In the genomic region with DNA sequence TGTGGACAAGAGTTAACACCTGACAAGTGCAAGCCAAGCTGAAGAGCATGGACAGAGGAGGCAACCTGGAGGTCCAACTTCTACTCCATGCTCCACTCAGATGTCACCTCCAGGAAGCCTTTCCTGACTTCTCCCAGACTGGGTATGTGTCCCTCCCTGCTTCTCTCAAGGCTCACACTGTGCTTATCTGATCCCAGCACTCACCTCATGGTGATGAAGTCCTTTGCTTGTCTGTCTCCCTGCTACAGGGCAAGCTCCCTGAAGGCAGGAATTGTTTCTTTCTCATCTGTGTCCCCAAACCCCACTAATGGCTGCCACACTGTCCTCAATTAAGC, we compare ENCODE assay signal across 19 cellular contexts. TPM values are rescaled to one million over a fixed set of nuclear protein-coding genes. Genes with fewer than 3 reads are reported as not detected.
DNase-seq lines count a peak whose midpoint lies in the region; TF ChIP-seq lines count a peak whose summit lies in the region.
"Had no signal": no experiment of that assay in that cellular context is flagged by ENCODE, and none has a peak within 500 bp of the region (broad histone marks: within the 10 kb centered on the region; RNA-seq: fewer than 3 reads in every experiment).

No MANE protein-coding gene starts in this region.

- no peaks in the 10 kb centered on the region for H3F3A ChIP-seq in GM23248 (ENCODE audit: insufficient read depth)

- H3K27me3 ChIP-seq in HUES48 (ENCODE audit: control insufficient read depth, insufficient read depth, low read length), result peaks cover 66% of the 10 kb centered on the region
- peaks cover 68% of the 10 kb centered on the region for H3K27me3 ChIP-seq in endodermal cell (ENCODE audit: control insufficient read depth, insufficient read depth, low read length, poor library complexity, severe bottlenecking)
- H3K27me3 ChIP-seq in GM23248 (replicated peaks; ENCODE audit: insufficient read depth), result peaks cover 66% of the 10 kb centered on the region

- TF ChIP-seq CTCF in endodermal cell (conservative IDR thresholded peaks at IDR 0.05) (no peak), neural crest cell (conservative IDR thresholded peaks at IDR 0.05) (no peak)

- intact Hi-C loops in activated naive CD4-positive, alpha-beta T cell treated with anti-CD3 and anti-CD28 coated beads for 36 hours (cut with micrococcal nuclease), result loop anchor here (1.0 kb wide), 1 partner anchor 15 kb away; no protein-coding TSS in a partner anchor

- peaks cover 26% of the 10 kb centered on the region for H3K4me1 Mint-ChIP-seq in activated naive CD4-positive, alpha-beta T cell treated with anti-CD3 and anti-CD28 coated beads for 36 hours (ENCODE audit: low read depth)
- H3K4me1 Mint-ChIP-seq in endodermal cell, result peaks cover 15% of the 10 kb centered on the region
- H3K4me1 Mint-ChIP-seq in neural crest cell, result peaks cover 15% of the 10 kb centered on the region

- H3K4me3 ChIP-seq in HUES48 (ENCODE audit: low read depth, low read length), result peak overlapping the region; percentile 69; the same call in 1 of the 2 replicates
- H3K4me3 ChIP-seq in endodermal cell (ENCODE audit: low read length), result no peak overlapping the region
- H3K4me3 ChIP-seq in GM23248, result no peak overlapping the region

- no peaks in the 10 kb centered on the region for H3K9me2 ChIP-seq in GM23248 (ENCODE audit: insufficient read depth)

- H2AFZ ChIP-seq in GM23248, result no peak overlapping the region

- in situ Hi-C loops in GM23248 (cut with MboI), result no loop called here

- H3K27me3 Mint-ChIP-seq in activated naive CD4-positive, alpha-beta T cell treated with anti-CD3 and anti-CD28 coated beads for 36 hours (ENCODE audit: low read depth), result peaks cover 39% of the 10 kb centered on the region
- peaks cover 20% of the 10 kb centered on the region for H3K27me3 Mint-ChIP-seq in endodermal cell (ENCODE audit: insufficient read depth)
- peaks cover 27% of the 10 kb centered on the region for H3K27me3 Mint-ChIP-seq in neural crest cell (ENCODE audit: low read depth)

- no peaks in the 10 kb centered on the region for H3K9me3 ChIP-seq in HUES48 (ENCODE audit: control insufficient read depth, insufficient read depth, low read length)
- no peaks in the 10 kb centered on the region for H3K9me3 ChIP-seq in endodermal cell (ENCODE audit: control insufficient read depth, low read length)
- no peaks in the 10 kb centered on the region for H3K9me3 ChIP-seq in GM23248 (ENCODE audit: low read depth)
- H3K9me3 ChIP-seq: uterus had no signal

- H3K9ac ChIP-seq in HUES48 (ENCODE audit: low read depth, low read length) (0 out of 2 replicates have a peak overlapping the region, but pooled peaks have one; percentile 34), endodermal cell (ENCODE audit: extremely low read depth, low read length, poor library complexity, severe bottlenecking) (no peak overlapping the region), GM23248 (no peak overlapping the region)

- no peak overlapping the region for H3K27ac Mint-ChIP-seq in activated naive CD4-positive, alpha-beta T cell treated with anti-CD3 and anti-CD28 coated beads for 36 hours
- H3K27ac Mint-ChIP-seq in endodermal cell, result no peak overlapping the region
- H3K27ac Mint-ChIP-seq in neural crest cell (ENCODE audit: unreplicated experiment), result no peak overlapping the region

- no peaks in the 10 kb centered on the region for H3K36me3 Mint-ChIP-seq in activated naive CD4-positive, alpha-beta T cell treated with anti-CD3 and anti-CD28 coated beads for 36 hours (ENCODE audit: low read depth)
- H3K36me3 Mint-ChIP-seq in endodermal cell (ENCODE audit: low read depth), result no peaks in the 10 kb centered on the region
- H3K36me3 Mint-ChIP-seq in neural crest cell (ENCODE audit: low read depth), result peaks cover 3% of the 10 kb centered on the region

- H3K4me3 Mint-ChIP-seq in activated naive CD4-positive, alpha-beta T cell treated with anti-CD3 and anti-CD28 coated beads for 36 hours, result peak overlapping the region; percentile 39
- peak overlapping the region; percentile 55 for H3K4me3 Mint-ChIP-seq in endodermal cell
- peak overlapping the region; percentile 27 for H3K4me3 Mint-ChIP-seq in neural crest cell

- no peak overlapping the region for H3K4me2 ChIP-seq in GM23248 (ENCODE audit: unreplicated experiment)

- H3K79me2 ChIP-seq in GM23248 (ENCODE audit: insufficient read depth), result no peaks in the 10 kb centered on the region

- H3K4me1 ChIP-seq in HUES48 (ENCODE audit: control insufficient read depth, insufficient read depth, low read length) (peaks cover 21% of the 10 kb centered on the region), endodermal cell (ENCODE audit: control insufficient read depth, insufficient read depth, low read length) (no peaks in the 10 kb centered on the region), GM23248 (ENCODE audit: insufficient read depth) (no peaks in the 10 kb centered on the region)

- no peak overlapping the region for H3K27ac ChIP-seq in HUES48 (ENCODE audit: low read depth, low read length)
- no peak overlapping the region for H3K27ac ChIP-seq in endodermal cell (ENCODE audit: low read depth, low read length)
- no peak overlapping the region for H3K27ac ChIP-seq in GM23248
- H3K27ac ChIP-seq: uterus had no signal

- CTCF ChIA-PET in activated naive CD4-positive, alpha-beta T cell treated with anti-CD3 and anti-CD28 coated beads for 36 hours (lab: Charles Lee), result interaction anchor here (0.6 to 5.1 kb wide), 13 partner anchors 8 to 420 kb away, joined by 3 to 44 read pairs (median 3); partner anchors contain the start of genes KHK and TRIM54

- no peak for DNase-seq in activated naive CD4-positive, alpha-beta T cell treated with anti-CD3 and anti-CD28 coated beads for 36 hours
- DNase-seq in activated naive CD4-positive, alpha-beta T cell (lab: John Stamatoyannopoulos, UW), result no peak
- DNase-seq in endodermal cell (no peak), neural crest cell (ENCODE audit: low read depth, low spot score) (no peak), NCI-H2107 treated with DMSO at 0.1 percent for 48 hours (lab: John Stamatoyannopoulos, UW; ENCODE audit: unreplicated experiment) (no peak), GM23248 (no peak), T-helper 9 cell (no peak)
- DNase-seq: cerebellar nuclear complex, GDM1, NCI-H187 treated with DMSO at 0.1 percent for 48 hours had no signal

- H3K36me3 ChIP-seq in HUES48 (ENCODE audit: control insufficient read depth, insufficient read depth, low read length) (no peaks in the 10 kb centered on the region), endodermal cell (ENCODE audit: control insufficient read depth, insufficient read depth, low read length) (no peaks in the 10 kb centered on the region), GM23248 (ENCODE audit: low read depth) (no peaks in the 10 kb centered on the region)
- H3K36me3 ChIP-seq: uterus had no signal

- H4K20me1 ChIP-seq in GM23248 (ENCODE audit: insufficient read depth), result no peaks in the 10 kb centered on the region

- no peaks in the 10 kb centered on the region for H3K9me3 Mint-ChIP-seq in activated naive CD4-positive, alpha-beta T cell treated with anti-CD3 and anti-CD28 coated beads for 36 hours
- H3K9me3 Mint-ChIP-seq in endodermal cell (no peaks in the 10 kb centered on the region), neural crest cell (no peaks in the 10 kb centered on the region)

RNA-seq across cellular contexts. Expression of gene SLC30A3, which starts 2.7 kb away (rescaled TPM):
- under 1 TPM; 0.55 to 0.67 TPM for total RNA-seq in activated naive CD4-positive, alpha-beta T cell treated with anti-CD3 and anti-CD28 coated beads for 36 hours
- total RNA-seq in endodermal cell (1 to 10 TPM; 1.5 to 2.8 TPM), neural crest cell (0.48 and 0.93 TPM in 2 replicates)
- polyA plus RNA-seq in endodermal cell (2013, experiment 1 of 2), result 1.4 TPM
- 0.83 TPM for polyA plus RNA-seq in endodermal cell (2013, experiment 2 of 2)
- total RNA-seq in GM23248 (2014; rRNA removed; shearing (Covaris generic)), result not detected in 2 replicates
- polyA plus RNA-seq in GM23248 (2016; fragmentation: Nextera tagmentation; extraction: Ambion mirVana), result not detected in 2 replicates
- total RNA-seq: Calu3, fibroblast of villous mesenchyme, MCF 10A, omental fat pad had no signal

RNA-seq across cellular contexts. Expression of gene DNAJC5G, which starts 9.7 kb away (rescaled TPM):
- total RNA-seq in activated naive CD4-positive, alpha-beta T cell treated with anti-CD3 and anti-CD28 coated beads for 36 hours, result not detected
- total RNA-seq in endodermal cell (under 1 TPM in 1 of 2 donors, not detected in 1; 0.49 TPM), neural crest cell (not detected in 2 replicates)
- not detected for polyA plus RNA-seq in endodermal cell (2013, experiment 1 of 2)
- polyA plus RNA-seq in endodermal cell (2013, experiment 2 of 2), result not detected
- total RNA-seq in GM23248 (2014; rRNA removed; shearing (Covaris generic)), result not detected in 2 replicates
- polyA plus RNA-seq in GM23248 (2016; fragmentation: Nextera tagmentation; extraction: Ambion mirVana), result not detected in 2 replicates
- total RNA-seq: Calu3, fibroblast of villous mesenchyme, H4, HT1080, MCF 10A had no signal
- polyA plus RNA-seq: small intestine had no signal

RNA-seq across cellular contexts. Expression of gene TRIM54, which starts 16.7 kb away (rescaled TPM):
- total RNA-seq in activated naive CD4-positive, alpha-beta T cell treated with anti-CD3 and anti-CD28 coated beads for 36 hours, result not detected
- total RNA-seq in endodermal cell (1 to 10 TPM in 1 of 2 donors, under 1 TPM in 1; 0.86 to 2.2 TPM), neural crest cell (not detected in 2 replicates)
- 0.21 TPM for polyA plus RNA-seq in endodermal cell (2013, experiment 1 of 2)
- polyA plus RNA-seq in endodermal cell (2013, experiment 2 of 2), result not detected
- not detected in 2 replicates for total RNA-seq in GM23248 (2014; rRNA removed; shearing (Covaris generic))
- polyA plus RNA-seq in GM23248 (2016; fragmentation: Nextera tagmentation; extraction: Ambion mirVana), result not detected in 2 replicates
- total RNA-seq: fibroblast of villous mesenchyme, MCF 10A had no signal

RNA-seq across cellular contexts. Expression of gene UCN, which starts 42.7 kb away (rescaled TPM):
- under 1 TPM; 0.45 to 0.89 TPM for total RNA-seq in activated naive CD4-positive, alpha-beta T cell treated with anti-CD3 and anti-CD28 coated beads for 36 hours
- total RNA-seq in endodermal cell (under 1 TPM; 0.59 to 0.75 TPM), neural crest cell (1.6 and 1.9 TPM in 2 replicates)
- 0.93 TPM for polyA plus RNA-seq in endodermal cell (2013, experiment 1 of 2)
- 0.99 TPM for polyA plus RNA-seq in endodermal cell (2013, experiment 2 of 2)
- not detected in 2 replicates for total RNA-seq in GM23248 (2014; rRNA removed; shearing (Covaris generic))
- polyA plus RNA-seq in GM23248 (2016; fragmentation: Nextera tagmentation; extraction: Ambion mirVana), result 1.3 and 1.6 TPM in 2 replicates
- total RNA-seq: H4 had no signal

RNA-seq across cellular contexts. Expression of gene CAD, which starts 48.3 kb away (rescaled TPM):
- 100 to 1,000 TPM; 109 to 112 TPM for total RNA-seq in activated naive CD4-positive, alpha-beta T cell treated with anti-CD3 and anti-CD28 coated beads for 36 hours
- total RNA-seq in endodermal cell (100 to 1,000 TPM; 120 to 127 TPM), neural crest cell (117 and 127 TPM in 2 replicates)
- polyA plus RNA-seq in endodermal cell (2013, experiment 1 of 2), result 51.5 TPM
- 53.2 TPM for polyA plus RNA-seq in endodermal cell (2013, experiment 2 of 2)
- total RNA-seq in GM23248 (2014; rRNA removed; shearing (Covaris generic)), result 23.9 and 27.7 TPM in 2 replicates
- polyA plus RNA-seq in GM23248 (2016; fragmentation: Nextera tagmentation; extraction: Ambion mirVana), result 17.1 and 19.2 TPM in 2 replicates
